33 cellular contexts compared by ENCODE assay signal in the genomic region with DNA sequence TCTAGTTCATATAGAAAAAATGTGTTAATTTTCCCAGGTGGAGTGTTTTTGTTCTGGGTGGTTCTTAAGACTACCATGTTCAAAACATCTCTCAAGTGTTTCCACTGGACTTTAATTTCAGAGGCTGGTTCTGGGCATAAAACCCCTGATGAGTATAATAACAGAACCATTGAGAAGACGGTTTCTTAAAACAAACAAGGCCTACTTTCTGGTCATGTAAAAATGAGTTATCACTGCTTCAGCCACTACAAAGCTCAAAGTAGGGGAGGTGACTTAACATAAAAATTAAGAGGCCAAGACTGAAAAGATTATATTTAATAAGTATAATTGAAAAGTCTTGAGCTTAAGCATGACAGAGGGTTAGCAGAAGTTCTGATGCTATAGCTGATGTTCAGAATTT. TPM values are rescaled to one million over a fixed set of nuclear protein-coding genes. Genes with fewer than 3 reads are reported as not detected.
"Had no signal": no experiment of that assay in that cellular context is flagged by ENCODE, and none has a peak within 500 bp of the region (broad histone marks: within the 10 kb centered on the region; RNA-seq: fewer than 3 reads in every experiment).

No MANE protein-coding gene starts in this region.

- H3K4me2 ChIP-seq: smooth muscle cell had no signal

- H3K79me2 ChIP-seq: parathyroid adenoma had no signal

- H3K9me3 ChIP-seq: mucosa of descending colon, neutrophil, prostate gland, suprapubic skin, transverse colon, upper lobe of right lung, vagina had no signal

- H3K9ac ChIP-seq: parathyroid adenoma had no signal

- H2AFZ ChIP-seq: parathyroid adenoma had no signal

- H3K4me1 ChIP-seq: esophagus muscularis mucosa, foreskin keratinocyte, gastroesophageal sphincter, heart left ventricle, left lung, parathyroid adenoma, prostate gland, right atrium auricular region, suprapubic skin, transverse colon, upper lobe of right lung, vagina had no signal

- H3K4me3 ChIP-seq: esophagus muscularis mucosa, gastroesophageal sphincter, heart left ventricle, left lung, mucosa of descending colon, prostate gland, right atrium auricular region, smooth muscle cell, suprapubic skin, transverse colon, upper lobe of right lung, vagina had no signal

- H3K36me3 ChIP-seq: esophagus muscularis mucosa, gastroesophageal sphincter, heart left ventricle, left lung, neutrophil, prostate gland, right atrium auricular region, suprapubic skin, transverse colon, upper lobe of right lung, vagina had no signal

- FAIRE-seq: endothelial cell of umbilical vein, islet of Langerhans had no signal

- DNase-seq: dermis blood vessel endothelial cell; effector memory CD4-positive, alpha-beta T cell; foreskin keratinocyte; heart left ventricle; hippocampal formation; left cardiac atrium; left lung; mesenchymal stem cell; mucosa of descending colon; naive B cell; stimulated activated CD4-positive, alpha-beta T cell treated with anti-CD3 and anti-CD28 coated beads, Interleukin-12 subunit alpha, Interleukin-12 subunit beta, amount 100 ng/mL, for 4 hours; stimulated activated CD4-positive, alpha-beta T cell treated with anti-CD3 and anti-CD28 coated beads, Interleukin-1b, Interleukin-23, amount 100 ng/mL, for 48 hours; stimulated activated CD4-positive, alpha-beta T cell treated with anti-CD3 and anti-CD28 coated beads, Interleukin-4, amount 100 ng/mL, for 1 hour; stimulated activated CD8-positive, alpha-beta memory T cell treated with anti-CD3 and anti-CD28 coated beads, Interleukin-4, amount 100 ng/mL, for 48 hours; stimulated activated naive CD4-positive, alpha-beta T cell; stimulated activated naive CD8-positive, alpha-beta T cell treated with anti-CD3 and anti-CD28 coated beads, Interleukin-15, amount 100 ng/mL, for 72 hours; transverse colon; upper lobe of right lung had no signal

- ATAC-seq: foreskin keratinocyte; gastroesophageal sphincter; heart left ventricle; left cardiac atrium; left lung; mucosa of descending colon; natural killer cell treated with Interleukin-12 subunit alpha and Interleukin-12 subunit beta and Interleukin-15 and Interleukin-18, amount 100 ng/mL, for 72 hours; sciatic nerve; stimulated activated naive CD8-positive, alpha-beta T cell treated with anti-CD3 and anti-CD28 coated beads, Interleukin-15, amount 100 ng/mL, for 72 hours; upper lobe of right lung had no signal

- H3K27ac ChIP-seq: esophagus muscularis mucosa, foreskin keratinocyte, gastroesophageal sphincter, heart left ventricle, left lung, neutrophil, parathyroid adenoma, prostate gland, right atrium auricular region, suprapubic skin, transverse colon, upper lobe of right lung, vagina had no signal

- H3K27me3 ChIP-seq: esophagus muscularis mucosa, gastroesophageal sphincter, heart left ventricle, left lung, neutrophil, right atrium auricular region, suprapubic skin, transverse colon, upper lobe of right lung, vagina had no signal

RNA-seq across cellular contexts. Expression of gene RYR3, which starts 33.8 kb away (rescaled TPM):
- total RNA-seq: dermis blood vessel endothelial cell; endothelial cell of umbilical vein; lung microvascular endothelial cell; natural killer cell treated with Interleukin-12 subunit alpha and Interleukin-12 subunit beta and Interleukin-15 and Interleukin-18, amount 100 ng/mL, for 72 hours had no signal
- polyA plus RNA-seq: endothelial cell of umbilical vein, fibroblast of lung, foreskin keratinocyte had no signal
